In genomic region chr11:34685864-34686263, GRCh38 we compare ENCODE assay signal across 11 cellular contexts.
"Had no signal": no experiment of that assay in that cellular context is flagged by ENCODE, and none has a peak within 500 bp of the region (broad histone marks: within the 10 kb centered on the region; RNA-seq: fewer than 3 reads in every experiment).

No MANE protein-coding gene starts in this region.

- H3K27me3 Mint-ChIP-seq: stimulated activated memory B cell treated with anti-CD40 and anti-IgM and Interleukin-4, amounts not matched to agents 10 μg/mL and 1 μg/mL and 100 μg/mL, for 72 hours had no signal

- H3K36me3 ChIP-seq: thyroid gland had no signal

- DNase-seq: activated CD4-positive, alpha-beta T cell treated with anti-CD3 and anti-CD28 coated beads, Interleukin-2, amount 50 U/mL, for 1 hour; activated T-cell treated with anti-CD3 and anti-CD28 coated beads, Interleukin-2, amount 50 U/mL, for 1 hour; caudate nucleus; glutamatergic neuron; posterior cingulate gyrus had no signal

- ATAC-seq: natural killer cell treated with Interleukin-12 subunit alpha and Interleukin-12 subunit beta and Interleukin-15 and Interleukin-18, amount 100 ng/mL, for 72 hours had no signal

- H3K4me3 Mint-ChIP-seq: activated naive CD4-positive, alpha-beta T cell treated with anti-CD3 and anti-CD28 coated beads for 36 hours; natural killer cell treated with Interleukin-12 subunit alpha and Interleukin-12 subunit beta and Interleukin-15 and Interleukin-18, amount 100 ng/mL, for 72 hours; stimulated activated memory B cell treated with anti-CD40 and anti-IgM and Interleukin-4, amounts not matched to agents 10 μg/mL and 1 μg/mL and 100 μg/mL, for 72 hours; T-helper 2 cell treated with Interferon-gamma antibody and Interleukin-4, amounts not matched to agents 5 μg/mL and 100 μg/mL, for 36 hours had no signal

- H3K9me3 Mint-ChIP-seq: activated T-helper 2 cell treated with anti-CD3 and anti-CD28 coated beads, Interferon-gamma antibody, Interleukin-2, Interleukin-4, amounts not matched to agents 10 μg/mL and 5 μg/mL and 100 μg/mL, durations not matched to agents 14 hours and 24 hours and 36 hours; natural killer cell treated with Interleukin-12 subunit alpha and Interleukin-12 subunit beta and Interleukin-15 and Interleukin-18, amount 100 ng/mL, for 72 hours; stimulated activated memory B cell treated with anti-CD40 and anti-IgM and Interleukin-4, amounts not matched to agents 10 μg/mL and 1 μg/mL and 100 μg/mL, for 72 hours; T-helper 2 cell treated with Interferon-gamma antibody and Interleukin-4, amounts not matched to agents 5 μg/mL and 100 μg/mL, for 36 hours had no signal

- H3K36me3 Mint-ChIP-seq: natural killer cell treated with Interleukin-12 subunit alpha and Interleukin-12 subunit beta and Interleukin-15 and Interleukin-18, amount 100 ng/mL, for 72 hours; stimulated activated memory B cell treated with anti-CD40 and anti-IgM and Interleukin-4, amounts not matched to agents 10 μg/mL and 1 μg/mL and 100 μg/mL, for 72 hours had no signal

- H3K27ac Mint-ChIP-seq: activated naive CD4-positive, alpha-beta T cell treated with anti-CD3 and anti-CD28 coated beads for 36 hours; activated T-helper 2 cell treated with anti-CD3 and anti-CD28 coated beads, Interferon-gamma antibody, Interleukin-2, Interleukin-4, amounts not matched to agents 10 μg/mL and 5 μg/mL and 100 μg/mL, durations not matched to agents 14 hours and 24 hours and 36 hours; natural killer cell treated with Interleukin-12 subunit alpha and Interleukin-12 subunit beta and Interleukin-15 and Interleukin-18, amount 100 ng/mL, for 72 hours; stimulated activated memory B cell treated with anti-CD40 and anti-IgM and Interleukin-4, amounts not matched to agents 10 μg/mL and 1 μg/mL and 100 μg/mL, for 72 hours; T-helper 2 cell treated with Interferon-gamma antibody and Interleukin-4, amounts not matched to agents 5 μg/mL and 100 μg/mL, for 36 hours had no signal

- H3K27me3 ChIP-seq: thyroid gland had no signal

- H3K9me3 ChIP-seq: thyroid gland had no signal

- H3K4me3 ChIP-seq: thyroid gland had no signal
